12 cellular contexts compared by ENCODE assay signal in the genomic region with DNA sequence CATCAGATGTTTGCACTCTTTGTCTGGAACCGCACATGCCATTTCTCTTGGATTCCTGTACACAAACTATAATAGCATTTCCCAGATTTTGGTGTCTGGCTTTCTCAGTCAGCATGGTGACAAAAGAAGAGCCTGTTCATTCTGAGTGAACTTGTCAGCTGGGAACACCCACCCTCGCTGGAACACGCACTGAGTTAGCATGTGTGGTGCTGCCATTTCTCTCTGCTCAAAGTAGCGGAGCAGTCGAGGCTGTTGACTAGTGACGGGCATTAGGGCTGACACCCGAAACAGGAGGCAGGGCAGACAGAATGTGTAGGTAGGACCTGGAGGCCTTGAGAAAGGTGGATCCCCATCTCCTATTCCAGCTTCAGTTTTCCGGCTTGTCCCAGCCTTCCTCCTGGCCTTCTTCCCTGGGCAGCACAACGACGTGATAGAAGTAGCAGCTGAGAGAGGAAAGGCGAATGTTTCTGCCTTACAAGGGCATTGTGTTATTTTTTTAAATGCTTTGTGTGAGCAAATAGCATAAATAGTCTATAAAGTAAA.
A peak's percentile ranks its signal among the peaks of the same experiment; 100 is the strongest.
DNase-seq lines count a peak whose midpoint lies in the region; ATAC-seq, FAIRE-seq and TF ChIP-seq lines count a peak whose summit lies in the region.
"Had no signal": no experiment of that assay in that cellular context is flagged by ENCODE, and none has a peak within 500 bp of the region (broad histone marks: within the 10 kb centered on the region; RNA-seq: fewer than 3 reads in every experiment).

No MANE protein-coding gene starts in this region.

- CTCF ChIA-PET in activated CD4-positive, alpha-beta T cell treated with anti-CD3 and anti-CD28 coated beads for 36 hours (lab: Charles Lee), result interaction anchor here (0.6 to 1.9 kb wide), 7 partner anchors 10 to 724 kb away, joined by 3 to 7 read pairs (median 4); no protein-coding TSS in a partner anchor

- peak; percentile 80 for FAIRE-seq in D721Med (lab: Jason Lieb, UNC)

- H3K27me3 ChIP-seq in body of pancreas (no peaks in the 10 kb centered on the region), lower lobe of right lung (ENCODE audit: low read depth) (no peaks in the 10 kb centered on the region)

- H3K4me1 ChIP-seq in body of pancreas (peaks cover 64% of the 10 kb centered on the region), lower lobe of right lung (peaks cover 58% of the 10 kb centered on the region)

- no peak overlapping the region for H3K4me3 Mint-ChIP-seq in stimulated activated memory B cell treated with anti-CD40 and anti-IgM and Interleukin-4, amounts not matched to agents 10 μg/mL and 1 μg/mL and 100 μg/mL, for 72 hours
- H3K4me3 Mint-ChIP-seq in activated CD4-positive, alpha-beta T cell treated with anti-CD3 and anti-CD28 coated beads for 36 hours, result no peak overlapping the region

- H3K36me3 ChIP-seq in body of pancreas (replicated peaks in 1 of 2; ENCODE audit: insufficient read depth in 1 of 2, low read depth in 2 of 2) (peaks cover 0 to 2% of the 10 kb centered on the region in 2 donors), lower lobe of right lung (no peaks in the 10 kb centered on the region)

- no peak overlapping the region for H3K4me3 ChIP-seq in body of pancreas
- no peak overlapping the region for H3K4me3 ChIP-seq in lower lobe of right lung
- H3K4me3 ChIP-seq: GM23248 had no signal

- H3K27ac ChIP-seq in body of pancreas (peak overlapping the region; percentile 7 to 91 (median 88)), lower lobe of right lung (peak overlapping the region; percentile 60)
- H3K27ac ChIP-seq: GM23248 had no signal

- TF ChIP-seq CTCF in D721Med (IDR thresholded peaks at IDR 0.05; ENCODE audit: insufficient read depth, missing control alignments), result no peak
- TF ChIP-seq CTCF in body of pancreas (IDR thresholded peaks at IDR 0.05), result no peak
- no peak for TF ChIP-seq CTCF in lower lobe of right lung (IDR thresholded peaks at IDR 0.05)

- no peaks in the 10 kb centered on the region for H3K27me3 Mint-ChIP-seq in stimulated activated memory B cell treated with anti-CD40 and anti-IgM and Interleukin-4, amounts not matched to agents 10 μg/mL and 1 μg/mL and 100 μg/mL, for 72 hours
- peaks cover 5% of the 10 kb centered on the region for H3K27me3 Mint-ChIP-seq in activated CD4-positive, alpha-beta T cell treated with anti-CD3 and anti-CD28 coated beads for 36 hours

- no peak for TF ChIP-seq POLR2A in body of pancreas (IDR thresholded peaks at IDR 0.05)

- H3K4me1 Mint-ChIP-seq in stimulated activated memory B cell treated with anti-CD40 and anti-IgM and Interleukin-4, amounts not matched to agents 10 μg/mL and 1 μg/mL and 100 μg/mL, for 72 hours, result peaks cover 39% of the 10 kb centered on the region
- peaks cover 42% of the 10 kb centered on the region for H3K4me1 Mint-ChIP-seq in activated CD4-positive, alpha-beta T cell treated with anti-CD3 and anti-CD28 coated beads for 36 hours

- DNase-seq in D721Med (ENCODE audit: insufficient read length, low spot score), result no peak
- DNase-seq in body of pancreas, result no peak
- DNase-seq in lower lobe of right lung, result no peak
- no peak for DNase-seq in stimulated activated naive CD4-positive, alpha-beta T cell treated with Interleukin-2 at 50 U/mL for 16 hours (lab: John Stamatoyannopoulos, UW)
- no peak for DNase-seq in COR-L47 (lab: John Stamatoyannopoulos, UW)
- no peak for DNase-seq in activated CD4-positive, alpha-beta T cell treated with anti-CD3 and anti-CD28 coated beads for 36 hours
- DNase-seq: GM23248, NCI-H226, T-helper 2 cell had no signal

- peaks cover 16% of the 10 kb centered on the region for H3K36me3 Mint-ChIP-seq in stimulated activated memory B cell treated with anti-CD40 and anti-IgM and Interleukin-4, amounts not matched to agents 10 μg/mL and 1 μg/mL and 100 μg/mL, for 72 hours
- no peaks in the 10 kb centered on the region for H3K36me3 Mint-ChIP-seq in activated CD4-positive, alpha-beta T cell treated with anti-CD3 and anti-CD28 coated beads for 36 hours (ENCODE audit: low read depth)

- WGBS in body of pancreas, 2 donors, result 88% methylated on average over 11 of the region's 11 CpGs

- H3K9me3 ChIP-seq in body of pancreas (no peaks in the 10 kb centered on the region), lower lobe of right lung (no peaks in the 10 kb centered on the region)

- intact Hi-C loops in body of pancreas (cut with DNase I) (no loop called here), lower lobe of right lung (cut with DNase I) (no loop called here)
- intact Hi-C loops in activated CD4-positive, alpha-beta T cell treated with anti-CD3 and anti-CD28 coated beads for 36 hours (cut with DNase I, micrococcal nuclease), result no loop called here

- ATAC-seq in body of pancreas (no peak), lower lobe of right lung (no peak), HG03565 (IDR thresholded peaks at IDR 0.05; ENCODE audit: unreplicated experiment) (no peak)
- ATAC-seq in stimulated activated memory B cell treated with anti-CD40 and anti-IgM and Interleukin-4, amounts not matched to agents 10 μg/mL and 1 μg/mL and 100 μg/mL, for 72 hours, result no peak
- ATAC-seq in activated CD4-positive, alpha-beta T cell treated with anti-CD3 and anti-CD28 coated beads for 36 hours, result no peak

- no peaks in the 10 kb centered on the region for H3K9me3 Mint-ChIP-seq in stimulated activated memory B cell treated with anti-CD40 and anti-IgM and Interleukin-4, amounts not matched to agents 10 μg/mL and 1 μg/mL and 100 μg/mL, for 72 hours
- H3K9me3 Mint-ChIP-seq in activated CD4-positive, alpha-beta T cell treated with anti-CD3 and anti-CD28 coated beads for 36 hours (ENCODE audit: low read depth), result no peaks in the 10 kb centered on the region
- H3K9me3 Mint-ChIP-seq: activated T-helper 2 cell treated with anti-CD3 and anti-CD28 coated beads, Interferon-gamma antibody, Interleukin-2, Interleukin-4, amounts not matched to agents 10 μg/mL and 5 μg/mL and 100 μg/mL, durations not matched to agents 14 hours and 24 hours and 36 hours had no signal

- H3K27ac Mint-ChIP-seq in stimulated activated memory B cell treated with anti-CD40 and anti-IgM and Interleukin-4, amounts not matched to agents 10 μg/mL and 1 μg/mL and 100 μg/mL, for 72 hours, result peak overlapping the region; percentile 9
- H3K27ac Mint-ChIP-seq in activated CD4-positive, alpha-beta T cell treated with anti-CD3 and anti-CD28 coated beads for 36 hours, result no peak overlapping the region
- H3K27ac Mint-ChIP-seq: activated T-helper 2 cell treated with anti-CD3 and anti-CD28 coated beads, Interferon-gamma antibody, Interleukin-2, Interleukin-4, amounts not matched to agents 10 μg/mL and 5 μg/mL and 100 μg/mL, durations not matched to agents 14 hours and 24 hours and 36 hours had no signal

- POLR2A ChIA-PET in activated CD4-positive, alpha-beta T cell treated with anti-CD3 and anti-CD28 coated beads for 36 hours (lab: Charles Lee), result no interaction called here
